1 cellular context compared by ENCODE assay signal in genomic region chr20:54605319-54605718, GRCh38.
TF ChIP-seq lines count a peak whose summit lies in the region.

No MANE protein-coding gene starts in this region.

TF ChIP-seq in HepG2, 621 proteins besides CTCF, POLR2A, EP300 and RAD21 (continued from another document):
- no peak for TF ChIP-seq ZNF766 (CRISPR knock-in tag; IDR thresholded peaks at IDR 0.05; ENCODE audit: borderline replicate concordance)
- TF ChIP-seq ZKSCAN1 (IDR thresholded peaks at IDR 0.05; ENCODE audit: low read length), result no peak
- TF ChIP-seq PLSCR1 (CRISPR knock-in tag; IDR thresholded peaks at IDR 0.05; ENCODE audit: borderline replicate concordance), result no peak
TF ChIP-seq in HepG2: peak in this region for 0.
